In the genomic region with DNA sequence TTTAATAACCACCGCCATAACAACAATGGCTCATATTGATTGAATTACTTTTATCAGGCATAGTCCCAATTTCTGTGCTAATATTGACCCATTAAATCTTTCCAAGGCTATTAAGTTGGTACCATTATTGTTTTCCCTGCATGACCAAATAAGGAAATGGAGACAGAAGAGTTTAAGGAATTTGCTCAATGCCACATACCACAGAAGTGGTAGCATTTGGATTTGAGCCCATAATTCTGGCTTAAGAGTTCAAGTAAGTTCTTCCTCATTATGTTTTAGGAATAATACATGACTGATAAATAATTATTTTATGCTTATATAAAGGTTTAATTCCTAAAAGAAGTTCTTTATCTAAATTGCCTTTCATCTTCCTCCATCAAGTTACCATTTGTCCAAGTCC, we compare ENCODE assay signal across 29 cellular contexts. TPM values are rescaled to one million over a fixed set of nuclear protein-coding genes. Genes with fewer than 3 reads are reported as not detected.
A peak's percentile ranks its signal among the peaks of the same experiment; 100 is the strongest.
DNase-seq lines count a peak whose midpoint lies in the region; TF ChIP-seq lines count a peak whose summit lies in the region.
"Had no signal": no experiment of that assay in that cellular context is flagged by ENCODE, and none has a peak within 500 bp of the region (broad histone marks: within the 10 kb centered on the region; RNA-seq: fewer than 3 reads in every experiment).

No MANE protein-coding gene starts in this region.

- peaks cover 3% of the 10 kb centered on the region for H3K9me3 ChIP-seq in suprapubic skin

- no peaks in the 10 kb centered on the region for H3K4me1 ChIP-seq in suprapubic skin
- H3K4me1 ChIP-seq: BLaER1 had no signal

- H3K4me3 ChIP-seq in AG10803 (ENCODE audit: low read length) (no peak overlapping the region), astrocyte of the spinal cord (ENCODE audit: low read depth, low read length) (no peak overlapping the region), suprapubic skin (no peak overlapping the region)
- H3K4me3 ChIP-seq: BLaER1, GM23338 had no signal

- no peak for TF ChIP-seq EP300 in suprapubic skin (IDR thresholded peaks at IDR 0.05)

- TF ChIP-seq CTCF in AG10803 (conservative IDR thresholded peaks at IDR 0.05; ENCODE audit: low read length) (no peak), astrocyte of the spinal cord (IDR thresholded peaks at IDR 0.05; ENCODE audit: low read depth, low read length) (no peak), suprapubic skin (IDR thresholded peaks at IDR 0.05) (no peak)

- no peaks in the 10 kb centered on the region for H3K27me3 ChIP-seq in suprapubic skin
- H3K27me3 ChIP-seq: BLaER1 had no signal

- no peaks in the 10 kb centered on the region for H3K36me3 ChIP-seq in suprapubic skin
- H3K36me3 ChIP-seq: BLaER1 had no signal

- in situ Hi-C loops in astrocyte of the spinal cord (cut with HindIII; ENCODE audit: low sequenced_read_pairs): no loop called here

- DNase-seq in AG10803 (ENCODE audit: low read depth) (peak; percentile 43), RPMI7951 (ENCODE audit: low read depth) (peak; percentile 42), astrocyte of the spinal cord (ENCODE audit: low read depth, low spot score) (peak; percentile 19), myocyte (ENCODE audit: low read depth) (peak; percentile 33), NCI-H2029 treated with DMSO at 0.1 percent for 48 hours (lab: John Stamatoyannopoulos, UW) (no peak), mucosa of gallbladder (ENCODE audit: low spot score) (no peak), suprapubic skin (ENCODE audit: low spot score in 2 of 2) (no peak), NCI-H774 (lab: John Stamatoyannopoulos, UW) (no peak)
- DNase-seq: 8988T; CD4-positive, CD25-positive, alpha-beta regulatory T cell; DMS153; DND-41; HCEC 1CT; Karpas-422; MV-4-11; NCI-H1105; NCI-H1436 treated with DMSO at 0.1 percent for 48 hours; NCI-H187 treated with DMSO at 0.1 percent for 48 hours; NCI-H2107; NCI-H446; NCI-H524 treated with DMSO at 0.1 percent for 48 hours; SHP77 had no signal

- 78% methylated on average over 1 of the region's 1 CpG for WGBS in suprapubic skin

- TF ChIP-seq POLR2A in suprapubic skin (IDR thresholded peaks at IDR 0.05): no peak

- no peak overlapping the region for H3K27ac ChIP-seq in suprapubic skin
- H3K27ac ChIP-seq: BLaER1, RWPE1 had no signal

RNA-seq across cellular contexts. Expression of a gene that starts 43.4 kb away (rescaled TPM):
- under 0.01 TPM in 1 of 2 replicates, not detected in the other for total RNA-seq in RPMI7951 (2014; rRNA removed; shearing (Covaris generic))
- 0.05 TPM in 1 of 2 replicates, not detected in the other for total RNA-seq in myocyte
- polyA plus RNA-seq in myocyte (2012): 1.2 TPM
- 0.58 TPM for total RNA-seq in mucosa of gallbladder
- under 1 TPM in 1 of 4 donors, not detected in 3; 0.42 TPM for total RNA-seq in suprapubic skin
- total RNA-seq: CD4-positive, CD25-positive, alpha-beta regulatory T cell; HepG2; HT1080; MCF 10A; SK-MEL-5 had no signal
- polyA plus RNA-seq: CD4-positive, CD25-positive, alpha-beta regulatory T cell; HepG2 had no signal

Comparison
In these comparisons a context has a peak if more than half of its experiments do, and no peak if none do; other contexts are left out.
1. DNase-seq: peak in AG10803 (single experiment), RPMI7951 (single experiment), astrocyte of the spinal cord (single experiment) and myocyte (single experiment); none in NCI-H2029 treated with DMSO at 0.1 percent for 48 hours (single experiment), mucosa of gallbladder (single experiment), suprapubic skin (0 of 2) and NCI-H774 (single experiment).